ENCODE assay signal across 21 cellular contexts in genomic region chr14:78345346-78345745, GRCh38.
A peak's percentile ranks its signal among the peaks of the same experiment; 100 is the strongest.
DNase-seq lines count a peak whose midpoint lies in the region; ATAC-seq, FAIRE-seq and TF ChIP-seq lines count a peak whose summit lies in the region.
"Had no signal": no experiment of that assay in that cellular context is flagged by ENCODE, and none has a peak within 500 bp of the region (broad histone marks: within the 10 kb centered on the region; RNA-seq: fewer than 3 reads in every experiment).

No MANE protein-coding gene starts in this region.

- H3K27me3 Mint-ChIP-seq in naive thymus-derived CD4-positive, alpha-beta T cell = peaks cover 0 to 16% (median 9%) of the 10 kb centered on the region in 5 donors
- H3K27me3 Mint-ChIP-seq: T-helper 17 cell had no signal

- H3K4me1 ChIP-seq in mucosa of descending colon (ENCODE audit: low read depth) = no peaks in the 10 kb centered on the region
- H3K4me1 ChIP-seq in naive thymus-derived CD4-positive, alpha-beta T cell (ENCODE audit: control insufficient read depth in 2 of 2, insufficient read depth in 2 of 2, low read length in 2 of 2) = no peaks in the 10 kb centered on the region
- H3K4me1 ChIP-seq: Peyer's patch had no signal

- no peak overlapping the region for H3K27ac ChIP-seq in naive thymus-derived CD4-positive, alpha-beta T cell (ENCODE audit: low read depth, low read length)
- H3K27ac ChIP-seq: BLaER1 treated with 17β-estradiol and CSF1 and Interleukin-3, amounts not matched to agents 10 nM and 100 nM; Peyer's patch had no signal

- ATAC-seq in mucosa of descending colon = no peak
- ATAC-seq in naive thymus-derived CD4-positive, alpha-beta T cell = no peak
- ATAC-seq in GM19452 (IDR thresholded peaks at IDR 0.05; ENCODE audit: unreplicated experiment) = no peak
- ATAC-seq in HG02970 (IDR thresholded peaks at IDR 0.05; ENCODE audit: low FRiP score, unreplicated experiment) = no peak
- ATAC-seq: CD8-positive, alpha-beta T cell; T-helper 17 cell had no signal

- no peaks in the 10 kb centered on the region for H3K36me3 ChIP-seq in mucosa of descending colon (ENCODE audit: low read depth)
- no peaks in the 10 kb centered on the region for H3K36me3 ChIP-seq in naive thymus-derived CD4-positive, alpha-beta T cell (ENCODE audit: control insufficient read depth in 2 of 3, insufficient read depth in 3 of 3, low read length in 3 of 3)
- H3K36me3 ChIP-seq: BLaER1 treated with 17β-estradiol and CSF1 and Interleukin-3, amounts not matched to agents 10 nM and 100 nM; MG63; Peyer's patch had no signal

- no peak overlapping the region for H3K4me3 Mint-ChIP-seq in naive thymus-derived CD4-positive, alpha-beta T cell
- H3K4me3 Mint-ChIP-seq: CD8-positive, alpha-beta T cell; IgD-negative memory B cell; T-helper 17 cell had no signal

- DNase-seq in D721Med (ENCODE audit: insufficient read length, low spot score) (peak; percentile 29), NCI-H1092 treated with DMSO at 0.1 percent for 48 hours (lab: John Stamatoyannopoulos, UW) (peak; percentile 62), NCI-H2107 treated with DMSO at 0.1 percent for 48 hours (lab: John Stamatoyannopoulos, UW; ENCODE audit: unreplicated experiment) (peak; percentile 98), NCI-H82 (lab: John Stamatoyannopoulos, UW) (peak; percentile 88), mucosa of descending colon (no peak)
- no peak for DNase-seq in naive thymus-derived CD4-positive, alpha-beta T cell
- DNase-seq: Calu3; CD8-positive, alpha-beta T cell; Kasumi-1; MG63; NCI-H1048; NCI-H2029; NCI-H446; NK-92 treated with Interleukin-12 subunit alpha and Interleukin-12 subunit beta, amount 100 ng/mL, for 24 hours; Peyer's patch; T-helper 17 cell had no signal

- no peak overlapping the region for H3K27ac Mint-ChIP-seq in naive thymus-derived CD4-positive, alpha-beta T cell
- H3K27ac Mint-ChIP-seq: CD8-positive, alpha-beta T cell; T-helper 17 cell had no signal

- CTCF ChIA-PET in naive thymus-derived CD4-positive, alpha-beta T cell (lab: Charles Lee) = no interaction called here

- intact Hi-C loops in mucosa of descending colon (cut with DNase I, micrococcal nuclease) = no loop called here
- intact Hi-C loops in naive thymus-derived CD4-positive, alpha-beta T cell (cut with micrococcal nuclease) = no loop called here

- H3K27me3 ChIP-seq in naive thymus-derived CD4-positive, alpha-beta T cell (ENCODE audit: control insufficient read depth in 2 of 2, insufficient read depth in 2 of 2, low read length in 2 of 2) = no peaks in the 10 kb centered on the region
- H3K27me3 ChIP-seq: BLaER1 treated with 17β-estradiol and CSF1 and Interleukin-3, amounts not matched to agents 10 nM and 100 nM; MG63; Peyer's patch had no signal

- POLR2A ChIA-PET in naive thymus-derived CD4-positive, alpha-beta T cell (lab: Charles Lee) = no interaction called here

- H3K4me3 ChIP-seq in mucosa of descending colon = no peak overlapping the region
- no peak overlapping the region for H3K4me3 ChIP-seq in naive thymus-derived CD4-positive, alpha-beta T cell (ENCODE audit: low read length)
- H3K4me3 ChIP-seq: BLaER1 treated with 17β-estradiol and CSF1 and Interleukin-3, amounts not matched to agents 10 nM and 100 nM; MG63; Peyer's patch had no signal

- no peaks in the 10 kb centered on the region for H3K9me3 ChIP-seq in mucosa of descending colon
- no peaks in the 10 kb centered on the region for H3K9me3 ChIP-seq in naive thymus-derived CD4-positive, alpha-beta T cell (ENCODE audit: control insufficient read depth in 2 of 3, low read length in 3 of 3)
- H3K9me3 ChIP-seq: BLaER1 treated with 17β-estradiol and CSF1 and Interleukin-3, amounts not matched to agents 10 nM and 100 nM; MG63; Peyer's patch had no signal

- peaks cover 0 to 7% (median 0%) of the 10 kb centered on the region in 11 donors for H3K9me3 Mint-ChIP-seq in naive thymus-derived CD4-positive, alpha-beta T cell
- H3K9me3 Mint-ChIP-seq: CD8-positive, alpha-beta T cell had no signal

- no peaks in the 10 kb centered on the region for H3K36me3 Mint-ChIP-seq in naive thymus-derived CD4-positive, alpha-beta T cell
- H3K36me3 Mint-ChIP-seq: CD8-positive, alpha-beta T cell; IgD-negative memory B cell had no signal

- TF ChIP-seq CTCF in D721Med (IDR thresholded peaks at IDR 0.05; ENCODE audit: insufficient read depth, missing control alignments) (no peak), mucosa of descending colon (IDR thresholded peaks at IDR 0.05) (no peak)

- H3K4me1 Mint-ChIP-seq in naive thymus-derived CD4-positive, alpha-beta T cell = no peaks in the 10 kb centered on the region
- H3K4me1 Mint-ChIP-seq: IgD-negative memory B cell, T-helper 17 cell had no signal

- no peak for FAIRE-seq in D721Med (lab: Jason Lieb, UNC)
- FAIRE-seq: H1 had no signal

Comparison
In these comparisons a context has a peak if more than half of its experiments do, and no peak if none do; other contexts are left out.
1. DNase-seq: peak in D721Med (single experiment), NCI-H1092 treated with DMSO at 0.1 percent for 48 hours (single experiment), NCI-H2107 treated with DMSO at 0.1 percent for 48 hours (single experiment) and NCI-H82 (single experiment); none in mucosa of descending colon (0 of 3) and naive thymus-derived CD4-positive, alpha-beta T cell (0 of 9).